In genomic region chr22:46604306-46604690, GRCh38 we compare ENCODE assay signal across 8 cellular contexts. TPM values are rescaled to one million over a fixed set of nuclear protein-coding genes. Genes with fewer than 3 reads are reported as not detected.
DNase-seq lines count a peak whose midpoint lies in the region; ATAC-seq and TF ChIP-seq lines count a peak whose summit lies in the region.

No MANE protein-coding gene starts in this region.

- no peak for TF ChIP-seq EP300 in esophagus muscularis mucosa (IDR thresholded peaks at IDR 0.05)

- POLR2A ChIA-PET in CD8-positive, alpha-beta memory T cell (lab: Charles Lee), result no interaction called here

- TF ChIP-seq POLR2A in esophagus muscularis mucosa (IDR thresholded peaks at IDR 0.05; ENCODE audit: low read depth), result no peak

- H3K9me3 ChIP-seq in CD8-positive, alpha-beta memory T cell (ENCODE audit: low read length), result no peaks in the 10 kb centered on the region
- H3K9me3 ChIP-seq in ascending aorta (no peaks in the 10 kb centered on the region), esophagus muscularis mucosa (no peaks in the 10 kb centered on the region)

- ATAC-seq in GM21447 (IDR thresholded peaks at IDR 0.05; ENCODE audit: unreplicated experiment), result no peak

- DNase-seq in CD8-positive, alpha-beta memory T cell, result peak in 2 of 5 donors; percentile 15 to 36
- DNase-seq in NOMO-1 (lab: John Stamatoyannopoulos, UW; ENCODE audit: unreplicated experiment in 2 of 2) (peak; percentile 79 to 92), ascending aorta (ENCODE audit: low spot score in 2 of 2) (peak; percentile 57 to 78), nephron progenitor cell (no peak), kidney tubule cell (ENCODE audit: low spot score) (no peak), esophagus muscularis mucosa (ENCODE audit: extremely low spot score) (no peak), germinal center (ENCODE audit: low spot score) (no peak)

- H3K4me1 Mint-ChIP-seq in CD8-positive, alpha-beta memory T cell, result peaks cover 14 to 16% (median 15%) of the 10 kb centered on the region in 3 donors
- peaks cover 15% of the 10 kb centered on the region for H3K4me1 Mint-ChIP-seq in nephron progenitor cell

- intact Hi-C loops in ascending aorta (cut with DNase I) (no loop called here), esophagus muscularis mucosa (cut with DNase I) (no loop called here)

- H3K36me3 ChIP-seq in CD8-positive, alpha-beta memory T cell (ENCODE audit: insufficient read depth, low read length), result no peaks in the 10 kb centered on the region
- H3K36me3 ChIP-seq in ascending aorta (no peaks in the 10 kb centered on the region), esophagus muscularis mucosa (no peaks in the 10 kb centered on the region)

- no peaks in the 10 kb centered on the region for H3K36me3 Mint-ChIP-seq in CD8-positive, alpha-beta memory T cell
- H3K36me3 Mint-ChIP-seq in nephron progenitor cell (ENCODE audit: low read depth), result peaks cover 6% of the 10 kb centered on the region

- peak overlapping the region; percentile 49 for H3K4me3 ChIP-seq in CD8-positive, alpha-beta memory T cell (ENCODE audit: low read length)
- H3K4me3 ChIP-seq in ascending aorta (no peak overlapping the region), esophagus muscularis mucosa (no peak overlapping the region)

- peak overlapping the region; percentile 19 for H3K27ac ChIP-seq in CD8-positive, alpha-beta memory T cell (ENCODE audit: low read depth, low read length)
- H3K27ac ChIP-seq in ascending aorta (peak overlapping the region in 1 of 2 donors; percentile 32), esophagus muscularis mucosa (replicated peaks in 1 of 4) (peak overlapping the region in 2 of 4 donors; percentile 30 to 48)

- no peaks in the 10 kb centered on the region for H3K9me3 Mint-ChIP-seq in CD8-positive, alpha-beta memory T cell
- peaks cover 6% of the 10 kb centered on the region for H3K9me3 Mint-ChIP-seq in nephron progenitor cell

- peak overlapping the region; percentile 46 to 83 (median 68) for H3K4me3 Mint-ChIP-seq in CD8-positive, alpha-beta memory T cell
- H3K4me3 Mint-ChIP-seq in nephron progenitor cell, result no peak overlapping the region

- TF ChIP-seq CTCF in ascending aorta (IDR thresholded peaks at IDR 0.05) (no peak), nephron progenitor cell (IDR thresholded peaks at IDR 0.05) (no peak), esophagus muscularis mucosa (IDR thresholded peaks at IDR 0.05) (no peak)

- peak overlapping the region in 7 of 8 donors; percentile 17 to 67 (median 54) for H3K27ac Mint-ChIP-seq in CD8-positive, alpha-beta memory T cell
- peak overlapping the region; percentile 93 for H3K27ac Mint-ChIP-seq in nephron progenitor cell

- H3K27me3 Mint-ChIP-seq in CD8-positive, alpha-beta memory T cell, result no peaks in the 10 kb centered on the region
- H3K27me3 Mint-ChIP-seq in nephron progenitor cell (ENCODE audit: low read depth, poor library complexity), result peaks cover 7% of the 10 kb centered on the region

- peaks cover 11% of the 10 kb centered on the region for H3K4me1 ChIP-seq in CD8-positive, alpha-beta memory T cell (ENCODE audit: insufficient read depth, low read length)
- H3K4me1 ChIP-seq in ascending aorta (no peaks in the 10 kb centered on the region), esophagus muscularis mucosa (peaks cover 0 to 10% (median 7%) of the 10 kb centered on the region in 4 donors)

- CTCF ChIA-PET in CD8-positive, alpha-beta memory T cell (lab: Charles Lee), result no interaction called here

- 66% methylated on average over 8 of the region's 8 CpGs for WGBS in esophagus muscularis mucosa

- H3K27me3 ChIP-seq in CD8-positive, alpha-beta memory T cell (ENCODE audit: insufficient read depth, low read length, poor library complexity, severe bottlenecking), result no peaks in the 10 kb centered on the region
- no peaks in the 10 kb centered on the region for H3K27me3 ChIP-seq in ascending aorta
- no peaks in the 10 kb centered on the region for H3K27me3 ChIP-seq in esophagus muscularis mucosa

RNA-seq across cellular contexts. Expression of gene GRAMD4, which starts 15.9 kb away (rescaled TPM):
- total RNA-seq in CD8-positive, alpha-beta memory T cell, result 10 to 100 TPM; 25.3 to 33.0 TPM
- polyA plus RNA-seq in CD8-positive, alpha-beta memory T cell, result 7.6 TPM
- total RNA-seq in ascending aorta (20.2 TPM), esophagus muscularis mucosa (100 to 1,000 TPM in 1 of 4 donors, 10 to 100 TPM in 3; 20.0 to 126 (median 63.8) TPM)

Comparison
In these comparisons a context has a peak if more than half of its experiments do, and no peak if none do; other contexts are left out.
1. DNase-seq: peak in NOMO-1 (2 of 2) and ascending aorta (2 of 2); none in nephron progenitor cell (single experiment), kidney tubule cell (single experiment), esophagus muscularis mucosa (single experiment) and germinal center (single experiment).